Comparison of ENCODE assay signal across 1 cellular context in genomic region chr3:126348308-126348920, GRCh38.
TF ChIP-seq lines count a peak whose summit lies in the region.

No MANE protein-coding gene starts in this region.

TF ChIP-seq in IMR-90, 13 proteins besides CTCF, POLR2A, EP300 and RAD21:
- TF ChIP-seq MAFK (IDR thresholded peaks at IDR 0.05; ENCODE audit: low read depth, low read length) (no peak), MXI1 (IDR thresholded peaks at IDR 0.05; ENCODE audit: borderline replicate concordance, low read depth, low read length) (no peak)
TF ChIP-seq in IMR-90: peak in this region for 0.
